Comparison of ENCODE assay signal across 18 cellular contexts in the genomic region with DNA sequence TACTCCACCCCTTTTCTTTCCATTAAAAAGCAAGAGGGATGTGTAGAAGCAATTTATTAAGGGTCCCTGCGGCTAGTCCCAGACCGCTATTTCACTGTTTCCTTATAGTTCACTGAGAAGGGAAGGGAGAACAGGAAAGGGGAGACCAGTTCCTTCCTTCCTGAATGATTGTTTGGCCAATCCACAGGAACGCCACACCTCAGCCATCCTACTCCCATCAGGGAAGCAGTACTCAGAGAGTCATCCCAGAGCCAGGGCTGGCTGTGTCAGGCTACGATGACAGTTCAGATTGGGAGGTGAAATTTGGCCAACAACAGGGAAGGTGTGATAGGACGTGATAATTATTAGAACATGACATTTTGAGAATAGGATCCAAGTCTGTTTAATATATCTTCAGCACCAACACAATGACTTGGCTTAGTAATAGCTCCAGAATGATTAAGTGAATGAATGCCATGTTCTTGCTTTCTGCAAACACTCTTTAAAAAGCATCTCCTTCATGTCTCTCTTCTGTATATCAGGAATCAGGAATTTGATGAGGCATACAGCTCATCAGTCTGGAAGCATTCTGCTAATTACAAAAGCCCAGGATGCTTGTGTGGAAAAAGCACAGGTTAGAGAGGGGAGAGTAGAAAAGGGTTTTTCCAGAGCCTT.
DNase-seq lines count a peak whose midpoint lies in the region; ATAC-seq and TF ChIP-seq lines count a peak whose summit lies in the region.
"Had no signal": no experiment of that assay in that cellular context is flagged by ENCODE, and none has a peak within 500 bp of the region (broad histone marks: within the 10 kb centered on the region; RNA-seq: fewer than 3 reads in every experiment).

No MANE protein-coding gene starts in this region.

- TF ChIP-seq CTCF in epithelial cell of esophagus (IDR thresholded peaks at IDR 0.05; ENCODE audit: insufficient read depth, low read depth, low read length, missing control alignments) (no peak), hepatocyte (IDR thresholded peaks at IDR 0.05; ENCODE audit: poor library complexity) (no peak), stomach (IDR thresholded peaks at IDR 0.05) (no peak), spleen (IDR thresholded peaks at IDR 0.05 in 8 of 11, conservative IDR thresholded peaks at IDR 0.05 in 3 of 11) (no peak)

- H3K27me3 ChIP-seq in hepatocyte: no peaks in the 10 kb centered on the region
- no peaks in the 10 kb centered on the region for H3K27me3 ChIP-seq in stomach
- H3K27me3 ChIP-seq in SJCRH30: no peaks in the 10 kb centered on the region
- H3K27me3 ChIP-seq in spleen (replicated peaks in 1 of 7): no peaks in the 10 kb centered on the region

- H3K27ac ChIP-seq in hepatocyte: peak overlapping the region; percentile 63
- H3K27ac ChIP-seq in stomach: peak overlapping the region; percentile 26 to 83 (median 70)
- no peak overlapping the region for H3K27ac ChIP-seq in SJCRH30
- H3K27ac ChIP-seq in spleen: peak overlapping the region in 4 of 8 donors; percentile 19 to 49 (median 26)

- H2AFZ ChIP-seq in hepatocyte: no peak overlapping the region

- no peak overlapping the region for H3K4me2 ChIP-seq in hepatocyte

- no peaks in the 10 kb centered on the region for H4K20me1 ChIP-seq in hepatocyte (ENCODE audit: insufficient read depth, poor library complexity, severe bottlenecking)

- DNase-seq in NCI-H69 (lab: John Stamatoyannopoulos, UW) (peak; percentile 68), epithelial cell of esophagus (ENCODE audit: low read depth) (peak; percentile 60), hepatocyte (ENCODE audit: low spot score) (no peak), stomach (no peak), SJCRH30 (no peak), HUDEP-2 (lab: John Stamatoyannopoulos, UW; ENCODE audit: unreplicated experiment in 76 of 76) (no peak), spleen (no peak)
- DNase-seq: activated CD4-positive, CD25-positive, alpha-beta regulatory T cell; activated naive CD8-positive, alpha-beta T cell treated with anti-CD3 and anti-CD28 coated beads, Interleukin-2, amount 10 ng/mL, durations not matched to agents 7 days and 5 days; CD8-positive, alpha-beta memory T cell; DND-41; effector memory CD4-positive, alpha-beta T cell; NCI-H1105 treated with DMSO at 0.1 percent for 48 hours; NK-92 treated with Interleukin-12 subunit alpha and Interleukin-12 subunit beta, amount 100 ng/mL, for 24 hours; stimulated activated naive CD4-positive, alpha-beta T cell had no signal

- H3K4me3 ChIP-seq in epithelial cell of esophagus (ENCODE audit: low read length) (no peak overlapping the region), hepatocyte (no peak overlapping the region), stomach (no peak overlapping the region), SJCRH30 (no peak overlapping the region), spleen (no peak overlapping the region)
- H3K4me3 ChIP-seq: HAP-1 had no signal

- TF ChIP-seq POLR2A in stomach (IDR thresholded peaks at IDR 0.05) (no peak), spleen (IDR thresholded peaks at IDR 0.05) (no peak)

- no peaks in the 10 kb centered on the region for H3K36me3 ChIP-seq in hepatocyte (replicated peaks; ENCODE audit: insufficient read depth, low read depth)
- H3K36me3 ChIP-seq in stomach: no peaks in the 10 kb centered on the region
- no peaks in the 10 kb centered on the region for H3K36me3 ChIP-seq in SJCRH30
- no peaks in the 10 kb centered on the region for H3K36me3 ChIP-seq in spleen
- H3K36me3 ChIP-seq: HAP-1 had no signal

- TF ChIP-seq EP300 in stomach (IDR thresholded peaks at IDR 0.05): no peak

- H3K4me1 ChIP-seq in hepatocyte (ENCODE audit: insufficient read depth) (no peaks in the 10 kb centered on the region), stomach (peaks cover 11 to 43% (median 27%) of the 10 kb centered on the region in 4 donors), SJCRH30 (no peaks in the 10 kb centered on the region), spleen (peaks cover 6 to 41% (median 18%) of the 10 kb centered on the region in 6 donors)
- H3K4me1 ChIP-seq: HAP-1 had no signal

- no peak for ATAC-seq in GM21528 (IDR thresholded peaks at IDR 0.05; ENCODE audit: low FRiP score, unreplicated experiment)
- ATAC-seq: natural killer cell treated with Interleukin-12 subunit alpha and Interleukin-12 subunit beta and Interleukin-15 and Interleukin-18, amount 100 ng/mL, for 72 hours had no signal

- no peaks in the 10 kb centered on the region for H3K9me2 ChIP-seq in hepatocyte (replicated peaks; ENCODE audit: insufficient read depth)

- intact Hi-C loops in stomach (cut with DNase I; ENCODE audit: low total_unique reads) (no loop called here), spleen (cut with DNase I; ENCODE audit: low total_unique reads) (no loop called here)

- 96% methylated on average over 5 of the region's 5 CpGs for WGBS in hepatocyte (ENCODE audit: low lambda C conversion rate, missing lambda C conversion rate)
- 65 to 87% (median 80%) methylated on average over 5 of the region's 5 CpGs for WGBS in stomach, 5 donors
- 48 to 77% (median 62%) methylated on average over 5 of the region's 5 CpGs for WGBS in spleen, 5 donors

- H3K9me3 ChIP-seq in hepatocyte (ENCODE audit: low read depth): no peaks in the 10 kb centered on the region
- no peaks in the 10 kb centered on the region for H3K9me3 ChIP-seq in stomach
- no peaks in the 10 kb centered on the region for H3K9me3 ChIP-seq in SJCRH30 (replicated peaks)
- H3K9me3 ChIP-seq in spleen: no peaks in the 10 kb centered on the region
- H3K9me3 ChIP-seq: HAP-1 had no signal

- H3K79me2 ChIP-seq in hepatocyte: no peaks in the 10 kb centered on the region

Comparison
In these comparisons a context has a peak if more than half of its experiments do, and no peak if none do; other contexts are left out.
1. DNase-seq: peak in NCI-H69 (single experiment) and epithelial cell of esophagus (single experiment); none in hepatocyte (single experiment), stomach (single experiment), SJCRH30 (0 of 2), HUDEP-2 (0 of 76) and spleen (single experiment).